ENCODE assay signal across 1 cellular context in the genomic region with DNA sequence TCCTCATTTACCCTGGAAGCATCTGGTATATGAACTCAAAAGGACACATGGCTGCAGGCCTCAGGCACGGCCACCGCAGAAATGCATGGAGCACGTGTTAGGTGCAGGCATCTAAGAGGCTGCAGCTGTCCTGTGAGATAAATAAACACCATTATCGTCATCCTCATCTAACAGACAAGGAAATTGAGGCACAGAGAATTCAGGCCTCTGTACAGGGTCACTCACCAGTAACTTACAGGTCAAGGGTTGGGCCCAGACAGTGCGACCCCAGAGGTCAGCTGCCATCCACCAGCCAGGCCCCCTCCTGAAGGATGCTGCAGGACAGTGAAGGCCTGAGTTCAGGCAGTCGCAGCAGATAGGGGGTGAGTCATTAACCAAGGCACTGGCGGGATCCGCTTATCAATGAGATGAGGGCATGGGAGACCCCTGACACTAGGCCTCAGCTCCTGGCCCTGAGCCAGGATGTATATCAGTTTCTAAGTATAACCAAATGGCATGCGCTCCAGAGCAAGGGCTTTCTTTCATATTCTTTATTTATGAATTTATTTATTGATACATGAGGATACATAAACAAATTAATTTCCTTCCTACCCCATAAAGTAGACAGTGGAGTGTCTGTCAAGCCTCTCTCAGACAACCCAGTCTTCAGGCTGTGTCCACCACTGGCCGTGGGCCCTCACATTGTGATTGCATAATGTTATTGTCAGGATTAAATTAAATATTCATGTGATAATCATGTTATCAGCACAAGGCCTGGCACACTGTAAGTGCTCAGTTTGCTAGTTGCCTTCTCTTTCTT.
TF ChIP-seq lines count a peak whose summit lies in the region.

No MANE protein-coding gene starts in this region.

TF ChIP-seq in K562, 482 proteins besides CTCF, POLR2A, EP300 and RAD21 (continued from another document and continues in another):
- TF ChIP-seq, protein P1, sequence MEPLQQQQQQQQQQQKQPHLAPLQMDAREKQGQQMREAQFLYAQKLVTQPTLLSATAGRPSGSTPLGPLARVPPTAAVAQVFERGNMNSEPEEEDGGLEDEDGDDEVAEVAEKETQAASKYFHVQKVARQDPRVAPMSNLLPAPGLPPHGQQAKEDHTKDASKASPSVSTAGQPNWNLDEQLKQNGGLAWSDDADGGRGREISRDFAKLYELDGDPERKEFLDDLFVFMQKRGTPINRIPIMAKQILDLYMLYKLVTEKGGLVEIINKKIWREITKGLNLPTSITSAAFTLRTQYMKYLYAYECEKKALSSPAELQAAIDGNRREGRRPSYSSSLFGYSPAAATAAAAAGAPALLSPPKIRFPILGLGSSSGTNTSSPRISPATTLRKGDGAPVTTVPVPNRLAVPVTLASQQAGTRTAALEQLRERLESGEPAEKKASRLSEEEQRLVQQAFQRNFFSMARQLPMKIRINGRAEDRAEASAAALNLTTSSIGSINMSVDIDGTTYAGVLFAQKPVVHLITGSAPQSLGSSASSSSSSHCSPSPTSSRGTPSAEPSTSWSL (CRISPR knock-in tag; IDR thresholded peaks at IDR 0.05; ENCODE audit: borderline replicate concordance), result no peak
- 0 out of 2 replicates have a peak, but pooled peaks have one; percentile 60 for TF ChIP-seq LCOR (CRISPR knock-in tag; IDR thresholded peaks at IDR 0.05)
- peak; percentile 47; the same call in 1 of the 2 replicates for TF ChIP-seq NCOR1 (IDR thresholded peaks at IDR 0.05)
- 0 out of 2 replicates have a peak, but pooled peaks have one; percentile 27 for TF ChIP-seq CREM (IDR thresholded peaks at IDR 0.05; ENCODE audit: low read depth)
- peak; percentile 66 for TF ChIP-seq SMARCA4 (IDR thresholded peaks at IDR 0.05)
- TF ChIP-seq SMAD1 (IDR thresholded peaks at IDR 0.05; ENCODE audit: low read depth, low read length, partially characterized antibody), result peak; percentile 43
- no peak for TF ChIP-seq ZNF311 (CRISPR knock-in tag; IDR thresholded peaks at IDR 0.05)
- TF ChIP-seq, protein P2, sequence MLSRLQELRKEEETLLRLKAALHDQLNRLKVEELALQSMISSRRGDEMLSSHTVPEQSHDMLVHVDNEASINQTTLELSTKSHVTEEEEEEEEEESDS (CRISPR knock-in tag; IDR thresholded peaks at IDR 0.05), result no peak
- TF ChIP-seq CXXC5 (CRISPR knock-in tag; IDR thresholded peaks at IDR 0.05), result peak; percentile 26; the same call in 1 of the 2 replicates
- peak; percentile 63 for TF ChIP-seq TCF3 (CRISPR knock-in tag; IDR thresholded peaks at IDR 0.05)
- TF ChIP-seq, protein P3, sequence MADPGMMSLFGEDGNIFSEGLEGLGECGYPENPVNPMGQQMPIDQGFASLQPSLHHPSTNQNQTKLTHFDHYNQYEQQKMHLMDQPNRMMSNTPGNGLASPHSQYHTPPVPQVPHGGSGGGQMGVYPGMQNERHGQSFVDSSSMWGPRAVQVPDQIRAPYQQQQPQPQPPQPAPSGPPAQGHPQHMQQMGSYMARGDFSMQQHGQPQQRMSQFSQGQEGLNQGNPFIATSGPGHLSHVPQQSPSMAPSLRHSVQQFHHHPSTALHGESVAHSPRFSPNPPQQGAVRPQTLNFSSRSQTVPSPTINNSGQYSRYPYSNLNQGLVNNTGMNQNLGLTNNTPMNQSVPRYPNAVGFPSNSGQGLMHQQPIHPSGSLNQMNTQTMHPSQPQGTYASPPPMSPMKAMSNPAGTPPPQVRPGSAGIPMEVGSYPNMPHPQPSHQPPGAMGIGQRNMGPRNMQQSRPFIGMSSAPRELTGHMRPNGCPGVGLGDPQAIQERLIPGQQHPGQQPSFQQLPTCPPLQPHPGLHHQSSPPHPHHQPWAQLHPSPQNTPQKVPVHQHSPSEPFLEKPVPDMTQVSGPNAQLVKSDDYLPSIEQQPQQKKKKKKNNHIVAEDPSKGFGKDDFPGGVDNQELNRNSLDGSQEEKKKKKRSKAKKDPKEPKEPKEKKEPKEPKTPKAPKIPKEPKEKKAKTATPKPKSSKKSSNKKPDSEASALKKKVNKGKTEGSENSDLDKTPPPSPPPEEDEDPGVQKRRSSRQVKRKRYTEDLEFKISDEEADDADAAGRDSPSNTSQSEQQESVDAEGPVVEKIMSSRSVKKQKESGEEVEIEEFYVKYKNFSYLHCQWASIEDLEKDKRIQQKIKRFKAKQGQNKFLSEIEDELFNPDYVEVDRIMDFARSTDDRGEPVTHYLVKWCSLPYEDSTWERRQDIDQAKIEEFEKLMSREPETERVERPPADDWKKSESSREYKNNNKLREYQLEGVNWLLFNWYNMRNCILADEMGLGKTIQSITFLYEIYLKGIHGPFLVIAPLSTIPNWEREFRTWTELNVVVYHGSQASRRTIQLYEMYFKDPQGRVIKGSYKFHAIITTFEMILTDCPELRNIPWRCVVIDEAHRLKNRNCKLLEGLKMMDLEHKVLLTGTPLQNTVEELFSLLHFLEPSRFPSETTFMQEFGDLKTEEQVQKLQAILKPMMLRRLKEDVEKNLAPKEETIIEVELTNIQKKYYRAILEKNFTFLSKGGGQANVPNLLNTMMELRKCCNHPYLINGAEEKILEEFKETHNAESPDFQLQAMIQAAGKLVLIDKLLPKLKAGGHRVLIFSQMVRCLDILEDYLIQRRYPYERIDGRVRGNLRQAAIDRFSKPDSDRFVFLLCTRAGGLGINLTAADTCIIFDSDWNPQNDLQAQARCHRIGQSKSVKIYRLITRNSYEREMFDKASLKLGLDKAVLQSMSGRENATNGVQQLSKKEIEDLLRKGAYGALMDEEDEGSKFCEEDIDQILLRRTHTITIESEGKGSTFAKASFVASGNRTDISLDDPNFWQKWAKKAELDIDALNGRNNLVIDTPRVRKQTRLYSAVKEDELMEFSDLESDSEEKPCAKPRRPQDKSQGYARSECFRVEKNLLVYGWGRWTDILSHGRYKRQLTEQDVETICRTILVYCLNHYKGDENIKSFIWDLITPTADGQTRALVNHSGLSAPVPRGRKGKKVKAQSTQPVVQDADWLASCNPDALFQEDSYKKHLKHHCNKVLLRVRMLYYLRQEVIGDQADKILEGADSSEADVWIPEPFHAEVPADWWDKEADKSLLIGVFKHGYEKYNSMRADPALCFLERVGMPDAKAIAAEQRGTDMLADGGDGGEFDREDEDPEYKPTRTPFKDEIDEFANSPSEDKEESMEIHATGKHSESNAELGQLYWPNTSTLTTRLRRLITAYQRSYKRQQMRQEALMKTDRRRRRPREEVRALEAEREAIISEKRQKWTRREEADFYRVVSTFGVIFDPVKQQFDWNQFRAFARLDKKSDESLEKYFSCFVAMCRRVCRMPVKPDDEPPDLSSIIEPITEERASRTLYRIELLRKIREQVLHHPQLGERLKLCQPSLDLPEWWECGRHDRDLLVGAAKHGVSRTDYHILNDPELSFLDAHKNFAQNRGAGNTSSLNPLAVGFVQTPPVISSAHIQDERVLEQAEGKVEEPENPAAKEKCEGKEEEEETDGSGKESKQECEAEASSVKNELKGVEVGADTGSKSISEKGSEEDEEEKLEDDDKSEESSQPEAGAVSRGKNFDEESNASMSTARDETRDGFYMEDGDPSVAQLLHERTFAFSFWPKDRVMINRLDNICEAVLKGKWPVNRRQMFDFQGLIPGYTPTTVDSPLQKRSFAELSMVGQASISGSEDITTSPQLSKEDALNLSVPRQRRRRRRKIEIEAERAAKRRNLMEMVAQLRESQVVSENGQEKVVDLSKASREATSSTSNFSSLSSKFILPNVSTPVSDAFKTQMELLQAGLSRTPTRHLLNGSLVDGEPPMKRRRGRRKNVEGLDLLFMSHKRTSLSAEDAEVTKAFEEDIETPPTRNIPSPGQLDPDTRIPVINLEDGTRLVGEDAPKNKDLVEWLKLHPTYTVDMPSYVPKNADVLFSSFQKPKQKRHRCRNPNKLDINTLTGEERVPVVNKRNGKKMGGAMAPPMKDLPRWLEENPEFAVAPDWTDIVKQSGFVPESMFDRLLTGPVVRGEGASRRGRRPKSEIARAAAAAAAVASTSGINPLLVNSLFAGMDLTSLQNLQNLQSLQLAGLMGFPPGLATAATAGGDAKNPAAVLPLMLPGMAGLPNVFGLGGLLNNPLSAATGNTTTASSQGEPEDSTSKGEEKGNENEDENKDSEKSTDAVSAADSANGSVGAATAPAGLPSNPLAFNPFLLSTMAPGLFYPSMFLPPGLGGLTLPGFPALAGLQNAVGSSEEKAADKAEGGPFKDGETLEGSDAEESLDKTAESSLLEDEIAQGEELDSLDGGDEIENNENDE (IDR thresholded peaks at IDR 0.05; ENCODE audit: low read depth, low read length), result no peak
- TF ChIP-seq, protein P4, sequence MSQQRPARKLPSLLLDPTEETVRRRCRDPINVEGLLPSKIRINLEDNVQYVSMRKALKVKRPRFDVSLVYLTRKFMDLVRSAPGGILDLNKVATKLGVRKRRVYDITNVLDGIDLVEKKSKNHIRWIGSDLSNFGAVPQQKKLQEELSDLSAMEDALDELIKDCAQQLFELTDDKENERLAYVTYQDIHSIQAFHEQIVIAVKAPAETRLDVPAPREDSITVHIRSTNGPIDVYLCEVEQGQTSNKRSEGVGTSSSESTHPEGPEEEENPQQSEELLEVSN (IDR thresholded peaks at IDR 0.05; ENCODE audit: borderline replicate concordance in 1 of 2, extremely low read depth in 1 of 2, insufficient read depth in 1 of 2, insufficient read length in 1 of 2, low read depth in 1 of 2, low read length in 1 of 2, poor library complexity in 1 of 2, severe bottlenecking in 1 of 2), result peak in 1 of 2 experiments; percentile 70
- 0 out of 2 replicates have a peak, but pooled peaks have one; percentile 27 for TF ChIP-seq BCOR (IDR thresholded peaks at IDR 0.05)
- no peak for TF ChIP-seq ZNF3 (CRISPR knock-in tag; IDR thresholded peaks at IDR 0.05)
- TF ChIP-seq NFIC (IDR thresholded peaks at IDR 0.05), result peak; percentile 97
- TF ChIP-seq, protein P5, sequence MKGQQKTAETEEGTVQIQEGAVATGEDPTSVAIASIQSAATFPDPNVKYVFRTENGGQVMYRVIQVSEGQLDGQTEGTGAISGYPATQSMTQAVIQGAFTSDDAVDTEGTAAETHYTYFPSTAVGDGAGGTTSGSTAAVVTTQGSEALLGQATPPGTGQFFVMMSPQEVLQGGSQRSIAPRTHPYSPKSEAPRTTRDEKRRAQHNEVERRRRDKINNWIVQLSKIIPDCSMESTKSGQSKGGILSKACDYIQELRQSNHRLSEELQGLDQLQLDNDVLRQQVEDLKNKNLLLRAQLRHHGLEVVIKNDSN (CRISPR knock-in tag; IDR thresholded peaks at IDR 0.05), result peak; percentile 72
- 0 out of 2 replicates have a peak, but pooled peaks have one; percentile 19 for TF ChIP-seq NR2C2 (CRISPR knock-in tag; IDR thresholded peaks at IDR 0.05)
- TF ChIP-seq NR2C2 (tag; IDR thresholded peaks at IDR 0.05), result no peak
- TF ChIP-seq POLR2AphosphoS5 (IDR thresholded peaks at IDR 0.05; ENCODE audit: control insufficient read depth, insufficient read depth, low read depth, low read length), result peak; percentile 28; the same call in 1 of the 2 replicates
- 0 out of 2 replicates have a peak, but pooled peaks have one; percentile 19 for TF ChIP-seq GABPB1 (CRISPR knock-in tag; IDR thresholded peaks at IDR 0.05)
- peak; percentile 87 for TF ChIP-seq ZFX (CRISPR knock-in tag; IDR thresholded peaks at IDR 0.05)
- TF ChIP-seq, protein P6, sequence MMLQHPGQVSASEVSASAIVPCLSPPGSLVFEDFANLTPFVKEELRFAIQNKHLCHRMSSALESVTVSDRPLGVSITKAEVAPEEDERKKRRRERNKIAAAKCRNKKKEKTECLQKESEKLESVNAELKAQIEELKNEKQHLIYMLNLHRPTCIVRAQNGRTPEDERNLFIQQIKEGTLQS (IDR thresholded peaks at IDR 0.05), result peak; percentile 76
- TF ChIP-seq, protein P6 (CRISPR knock-in tag; conservative IDR thresholded peaks at IDR 0.05), result no peak; the same call in 1 of the 2 replicates
- TF ChIP-seq TEAD4 (IDR thresholded peaks at IDR 0.05; ENCODE audit: low read length), result peak; percentile 53; the same call in 1 of the 2 replicates
- TF ChIP-seq TEAD4 (CRISPR knock-in tag; IDR thresholded peaks at IDR 0.05; ENCODE audit: borderline replicate concordance), result no peak
- 0 out of 2 replicates have a peak, but pooled peaks have one; percentile 8 for TF ChIP-seq ZNF24 (IDR thresholded peaks at IDR 0.05)
- TF ChIP-seq CEBPB (tag; IDR thresholded peaks at IDR 0.05), result peak; percentile 64
- TF ChIP-seq SP2 (IDR thresholded peaks at IDR 0.05; ENCODE audit: extremely low read depth, low read depth, low read length, poor library complexity, severe bottlenecking), result no peak
- peak; percentile 63 for TF ChIP-seq BHLHE40 (IDR thresholded peaks at IDR 0.05; ENCODE audit: low read length)
- no peak for TF ChIP-seq CEBPG (CRISPR knock-in tag; IDR thresholded peaks at IDR 0.05)
- peak in 1 of 2 experiments; percentile 30; a peak in 1 of 4 replicates for TF ChIP-seq CEBPG (tag; conservative IDR thresholded peaks at IDR 0.05 in 1 of 2, IDR thresholded peaks at IDR 0.05 in 1 of 2)
